ENCODE assay signal across 9 cellular contexts in the genomic region with DNA sequence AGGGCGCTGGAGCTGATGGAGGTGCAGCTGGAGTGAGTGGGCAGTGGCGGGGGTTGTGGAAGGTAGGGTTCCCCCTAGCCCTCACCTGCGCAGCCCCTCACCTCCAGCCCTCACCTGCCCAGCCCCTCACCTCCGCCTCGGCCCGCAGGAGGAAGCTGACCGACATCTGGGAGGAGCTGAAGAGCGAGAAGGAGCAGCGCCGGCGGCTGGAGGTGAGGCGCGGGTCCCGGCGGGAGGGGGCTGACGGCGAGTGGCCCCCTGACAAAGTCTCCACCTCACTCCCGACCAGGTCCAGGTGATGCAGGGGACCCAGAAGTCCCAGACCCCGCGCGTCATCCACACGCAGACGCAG. TPM values are rescaled to one million over a fixed set of nuclear protein-coding genes. Genes with fewer than 3 reads are reported as not detected.
DNase-seq lines count a peak whose midpoint lies in the region; ATAC-seq and TF ChIP-seq lines count a peak whose summit lies in the region.
"Had no signal": no experiment of that assay in that cellular context is flagged by ENCODE, and none has a peak within 500 bp of the region (broad histone marks: within the 10 kb centered on the region; RNA-seq: fewer than 3 reads in every experiment).

No MANE protein-coding gene starts in this region.

- TF ChIP-seq CTCF in 22Rv1 (IDR thresholded peaks at IDR 0.05) (no peak), natural killer cell (IDR thresholded peaks at IDR 0.05) (no peak), WERI-Rb-1 (IDR thresholded peaks at IDR 0.05; ENCODE audit: low read depth, low read length) (no peak)

- H3K4me3 ChIP-seq in HUES6 (ENCODE audit: low read depth, low read length): peak overlapping the region; percentile 68
- H3K4me3 ChIP-seq in WERI-Rb-1 (ENCODE audit: low read depth, low read length): no peak overlapping the region

- H3K27me3 ChIP-seq in HUES6 (ENCODE audit: control insufficient read depth, insufficient read depth, low read length): peaks cover 38% of the 10 kb centered on the region
- H3K27me3 ChIP-seq in WERI-Rb-1 (ENCODE audit: insufficient read depth, low read depth, severe bottlenecking): no peaks in the 10 kb centered on the region

- peak overlapping the region; percentile 64 for H3K9ac ChIP-seq in HUES6 (ENCODE audit: low read length)
- H3K9ac ChIP-seq: parathyroid adenoma had no signal

- intact Hi-C loops in natural killer cell (cut with micrococcal nuclease): loop anchor here (5.0 kb wide), 1 partner anchor 47 kb away; no protein-coding TSS in a partner anchor

- peaks cover 28% of the 10 kb centered on the region for H3K4me1 ChIP-seq in HUES6 (ENCODE audit: control insufficient read depth, insufficient read depth, low read length)
- H3K4me1 ChIP-seq: parathyroid adenoma had no signal

- peak overlapping the region; percentile 82 for H3K27ac ChIP-seq in 22Rv1
- peak overlapping the region; percentile 2; the same call in 1 of the 2 replicates for H3K27ac ChIP-seq in HUES6 (ENCODE audit: low read depth, low read length)
- no peak overlapping the region for H3K27ac ChIP-seq in WERI-Rb-1
- H3K27ac ChIP-seq: parathyroid adenoma had no signal

- H3K27me3 Mint-ChIP-seq in effector memory CD8-positive, alpha-beta T cell: no peaks in the 10 kb centered on the region
- no peaks in the 10 kb centered on the region for H3K27me3 Mint-ChIP-seq in natural killer cell (ENCODE audit: low read depth in 2 of 2)

- no peaks in the 10 kb centered on the region for H3K9me3 Mint-ChIP-seq in effector memory CD8-positive, alpha-beta T cell
- H3K9me3 Mint-ChIP-seq in natural killer cell: no peaks in the 10 kb centered on the region

- H3K9me3 ChIP-seq in HUES6 (ENCODE audit: control insufficient read depth, insufficient read depth, low read depth, low read length) (no peaks in the 10 kb centered on the region), WERI-Rb-1 (ENCODE audit: severe bottlenecking) (no peaks in the 10 kb centered on the region)

- H3K36me3 ChIP-seq in HUES6 (ENCODE audit: control insufficient read depth, insufficient read depth, low read length) (0 out of 2 replicates have a peak, but pooled peaks cover 4% of the 10 kb centered on the region), WERI-Rb-1 (no peaks in the 10 kb centered on the region)

- H3K4me1 Mint-ChIP-seq in effector memory CD8-positive, alpha-beta T cell (ENCODE audit: low read depth in 2 of 2): peaks cover 16 to 19% of the 10 kb centered on the region in 2 donors
- peaks cover 6 to 27% of the 10 kb centered on the region in 2 donors for H3K4me1 Mint-ChIP-seq in natural killer cell

- DNase-seq in effector memory CD8-positive, alpha-beta T cell: no peak
- DNase-seq in natural killer cell (no peak), AG20443 (ENCODE audit: low spot score) (no peak), WERI-Rb-1 (no peak)

- peak overlapping the region; percentile 49 to 77 for H3K27ac Mint-ChIP-seq in effector memory CD8-positive, alpha-beta T cell
- peak overlapping the region; percentile 70 to 83 for H3K27ac Mint-ChIP-seq in natural killer cell

- H3K4me3 Mint-ChIP-seq in effector memory CD8-positive, alpha-beta T cell: peak overlapping the region; percentile 73 to 88
- peak overlapping the region; percentile 82 for H3K4me3 Mint-ChIP-seq in natural killer cell

- H3K36me3 Mint-ChIP-seq in effector memory CD8-positive, alpha-beta T cell (ENCODE audit: insufficient read depth): peaks cover 13% of the 10 kb centered on the region
- H3K36me3 Mint-ChIP-seq in natural killer cell: no peaks in the 10 kb centered on the region

- no peak for ATAC-seq in effector memory CD8-positive, alpha-beta T cell (replicated peaks)
- ATAC-seq in natural killer cell (no peak), GM19455 (IDR thresholded peaks at IDR 0.05; ENCODE audit: unreplicated experiment) (no peak), HG02981 (IDR thresholded peaks at IDR 0.05; ENCODE audit: unreplicated experiment) (no peak)

RNA-seq across cellular contexts. Expression of gene EVA1B, which starts 2.7 kb away (rescaled TPM):
- total RNA-seq in natural killer cell: 1 to 10 TPM; 4.0 to 8.0 (median 4.9) TPM

RNA-seq across cellular contexts. Expression of gene SH3D21, which starts 14.6 kb away (rescaled TPM):
- 1 to 10 TPM; 1.9 to 2.6 (median 2.5) TPM for total RNA-seq in natural killer cell
